ENCODE assay signal across 9 cellular contexts in genomic region chr10:117535045-117535751, GRCh38. TPM values are rescaled to one million over a fixed set of nuclear protein-coding genes. Genes with fewer than 3 reads are reported as not detected.
DNase-seq lines count a peak whose midpoint lies in the region; ATAC-seq, FAIRE-seq and TF ChIP-seq lines count a peak whose summit lies in the region.
"Had no signal": no experiment of that assay in that cellular context is flagged by ENCODE, and none has a peak within 500 bp of the region (broad histone marks: within the 10 kb centered on the region; RNA-seq: fewer than 3 reads in every experiment).

No MANE protein-coding gene starts in this region.

- no peak overlapping the region for H3K18ac ChIP-seq in mesenchymal stem cell (ENCODE audit: low read depth in 1 of 2, low read length in 2 of 2)

- POLR2A ChIA-PET in RWPE1 (lab: Yijun Ruan, JAX; ENCODE audit: low non-redundant PET): no interaction called here

- no peak for FAIRE-seq in HTR-8/SVneo (lab: Jason Lieb, UNC)

- peak overlapping the region; percentile 88 for H3K9ac ChIP-seq in mesenchymal stem cell (ENCODE audit: low read length)

- DNase-seq in NCI-H146 (lab: John Stamatoyannopoulos, UW): peak; percentile 44
- no peak for DNase-seq in NCI-H146 treated with DMSO at 0.1 percent for 48 hours (lab: John Stamatoyannopoulos, UW; ENCODE audit: unreplicated experiment)
- no peak for DNase-seq in mesenchymal stem cell
- DNase-seq in testis: no peak
- no peak for DNase-seq in HTR-8/SVneo (ENCODE audit: insufficient read length, low spot score)
- DNase-seq in RWPE1 (ENCODE audit: low spot score): no peak
- DNase-seq: nucleus accumbens had no signal

- no peak overlapping the region for H2AFZ ChIP-seq in mesenchymal stem cell (ENCODE audit: low read depth, low read length)

- CTCF ChIA-PET in RWPE1 (lab: Yijun Ruan, JAX): interaction anchor here (0.5 to 0.7 kb wide), 5 partner anchors 30 to 1330 kb away, joined by 3 to 6 read pairs (median 3); no protein-coding TSS in a partner anchor

- no peaks in the 10 kb centered on the region for H3K79me1 ChIP-seq in mesenchymal stem cell (replicated peaks; ENCODE audit: low read length, poor library complexity, severe bottlenecking)

- peak overlapping the region; percentile 63 for H3K4me2 ChIP-seq in mesenchymal stem cell (ENCODE audit: low read length, poor library complexity, severe bottlenecking)

- H4K8ac ChIP-seq in mesenchymal stem cell (ENCODE audit: low read length): no peak overlapping the region

- no peak overlapping the region for H2BK5ac ChIP-seq in mesenchymal stem cell (ENCODE audit: low read depth, low read length, poor library complexity, severe bottlenecking)

- 1% methylated on average over 62 of the region's 62 CpGs for WGBS in ectodermal cell, 2 experiments
- WGBS in mesenchymal stem cell: 1% methylated on average over 62 of the region's 62 CpGs
- WGBS in testis, 2 donors: 18 to 23% methylated on average over 17 to 61 of the region's 62 CpGs

- H3K36me3 ChIP-seq in ectodermal cell (ENCODE audit: control insufficient read depth, insufficient read depth, low read length) (no peaks in the 10 kb centered on the region), mesenchymal stem cell (ENCODE audit: control insufficient read depth in 1 of 2, insufficient read depth in 2 of 2, low read depth in 1 of 2, low read length in 2 of 2) (no peaks in the 10 kb centered on the region), testis (ENCODE audit: low read depth, missing control alignments) (no peaks in the 10 kb centered on the region)

- no peak overlapping the region for H4K91ac ChIP-seq in mesenchymal stem cell (ENCODE audit: low read length)

- H3K9me3 ChIP-seq in ectodermal cell (ENCODE audit: control insufficient read depth, low read length) (no peaks in the 10 kb centered on the region), mesenchymal stem cell (ENCODE audit: control insufficient read depth, low read length) (no peaks in the 10 kb centered on the region), testis (no peaks in the 10 kb centered on the region)

- peaks cover 100% of the 10 kb centered on the region for H3K27me3 ChIP-seq in ectodermal cell (ENCODE audit: control insufficient read depth, insufficient read depth, low read length, poor library complexity, severe bottlenecking)
- H3K27me3 ChIP-seq in mesenchymal stem cell (ENCODE audit: control insufficient read depth in 1 of 2, insufficient read depth in 1 of 2, low read length in 2 of 2): peaks cover 0 to 100% of the 10 kb centered on the region in 2 experiments
- H3K27me3 ChIP-seq in testis: no peaks in the 10 kb centered on the region

- H3K4me1 ChIP-seq in ectodermal cell (ENCODE audit: control insufficient read depth, insufficient read depth, low read length) (peaks cover 26% of the 10 kb centered on the region), mesenchymal stem cell (ENCODE audit: control insufficient read depth, insufficient read depth, low read depth, low read length) (peaks cover 19% of the 10 kb centered on the region), testis (peaks cover 15% of the 10 kb centered on the region)

- H3K4ac ChIP-seq in mesenchymal stem cell (ENCODE audit: low read depth in 1 of 2, low read length in 2 of 2): no peak overlapping the region

- H2BK12ac ChIP-seq in mesenchymal stem cell (ENCODE audit: low read length in 2 of 2): no peak overlapping the region

- TF ChIP-seq CTCF in testis (IDR thresholded peaks at IDR 0.05) (no peak), RWPE1 (conservative IDR thresholded peaks at IDR 0.05; ENCODE audit: low read depth) (no peak)

- H2AK5ac ChIP-seq in mesenchymal stem cell (ENCODE audit: low read length, severe bottlenecking): no peak overlapping the region

- H3K14ac ChIP-seq in mesenchymal stem cell (ENCODE audit: low read length in 2 of 2): no peak overlapping the region

- H2BK120ac ChIP-seq in mesenchymal stem cell (ENCODE audit: low read depth, low read length): no peak overlapping the region

- ATAC-seq in HG03342 (IDR thresholded peaks at IDR 0.05; ENCODE audit: unreplicated experiment): no peak

- intact Hi-C loops in testis (cut with DNase I; ENCODE audit: low total_unique reads): loop anchor here (10.0 kb wide), 1 partner anchor 710 kb away; no protein-coding TSS in a partner anchor

- no peak overlapping the region for H3K23ac ChIP-seq in mesenchymal stem cell (ENCODE audit: low read length in 2 of 2)

- H3K4me3 ChIP-seq in ectodermal cell (ENCODE audit: insufficient read depth, low read depth, low read length) (peak overlapping the region; percentile 23), mesenchymal stem cell (ENCODE audit: insufficient read depth in 1 of 2, low read depth in 1 of 2, low read length in 2 of 2) (peak overlapping the region; percentile 41 to 74), testis (peak overlapping the region; percentile 0 to 32)

- no peak for TF ChIP-seq POLR2A in testis (IDR thresholded peaks at IDR 0.05)

- H2BK15ac ChIP-seq in mesenchymal stem cell (ENCODE audit: low read depth, poor library complexity, severe bottlenecking): no peak overlapping the region

- H3K27ac ChIP-seq in ectodermal cell (ENCODE audit: insufficient read depth, low read depth, low read length, poor library complexity, severe bottlenecking) (no peak overlapping the region), mesenchymal stem cell (ENCODE audit: low read length, poor library complexity, severe bottlenecking) (no peak overlapping the region), testis (no peak overlapping the region), RWPE1 (no peak overlapping the region)

RNA-seq across cellular contexts. Expression of gene EMX2, which starts 7.3 kb away (rescaled TPM):
- polyA plus RNA-seq in ectodermal cell (2013, experiment 1 of 4): 14.7 TPM
- polyA plus RNA-seq in ectodermal cell (2013, experiment 2 of 4): 26.8 TPM
- polyA plus RNA-seq in ectodermal cell (2013, experiment 3 of 4): 15.9 TPM
- polyA plus RNA-seq in ectodermal cell (2013, experiment 4 of 4): 21.5 TPM
- not detected for polyA plus RNA-seq in mesenchymal stem cell (2013, experiment 1 of 2)
- polyA plus RNA-seq in mesenchymal stem cell (2013, experiment 2 of 2): not detected
- 1 to 10 TPM; 1.5 to 1.9 TPM for total RNA-seq in testis
- polyA plus RNA-seq in testis (ENCODE audit: insufficient read depth, low read depth, low replicate concordance): 6.9 TPM
